In genomic region chr1:65148548-65149390, GRCh38 we compare ENCODE assay signal across 1 cellular context.
TF ChIP-seq lines count a peak whose summit lies in the region.

No MANE protein-coding gene starts in this region.

TF ChIP-seq in K562, 482 proteins besides CTCF, POLR2A, EP300 and RAD21 (continued from another document):
- TF ChIP-seq, protein P1, sequence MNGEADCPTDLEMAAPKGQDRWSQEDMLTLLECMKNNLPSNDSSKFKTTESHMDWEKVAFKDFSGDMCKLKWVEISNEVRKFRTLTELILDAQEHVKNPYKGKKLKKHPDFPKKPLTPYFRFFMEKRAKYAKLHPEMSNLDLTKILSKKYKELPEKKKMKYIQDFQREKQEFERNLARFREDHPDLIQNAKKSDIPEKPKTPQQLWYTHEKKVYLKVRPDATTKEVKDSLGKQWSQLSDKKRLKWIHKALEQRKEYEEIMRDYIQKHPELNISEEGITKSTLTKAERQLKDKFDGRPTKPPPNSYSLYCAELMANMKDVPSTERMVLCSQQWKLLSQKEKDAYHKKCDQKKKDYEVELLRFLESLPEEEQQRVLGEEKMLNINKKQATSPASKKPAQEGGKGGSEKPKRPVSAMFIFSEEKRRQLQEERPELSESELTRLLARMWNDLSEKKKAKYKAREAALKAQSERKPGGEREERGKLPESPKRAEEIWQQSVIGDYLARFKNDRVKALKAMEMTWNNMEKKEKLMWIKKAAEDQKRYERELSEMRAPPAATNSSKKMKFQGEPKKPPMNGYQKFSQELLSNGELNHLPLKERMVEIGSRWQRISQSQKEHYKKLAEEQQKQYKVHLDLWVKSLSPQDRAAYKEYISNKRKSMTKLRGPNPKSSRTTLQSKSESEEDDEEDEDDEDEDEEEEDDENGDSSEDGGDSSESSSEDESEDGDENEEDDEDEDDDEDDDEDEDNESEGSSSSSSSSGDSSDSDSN (IDR thresholded peaks at IDR 0.05; ENCODE audit: borderline replicate concordance in 1 of 2, low read depth in 2 of 2, low read length in 2 of 2) = 0 out of 4 replicates have a peak, but pooled peaks of 1 of the 2 experiments have one; percentile 7
- TF ChIP-seq SRF (CRISPR knock-in tag; IDR thresholded peaks at IDR 0.05) (0 out of 4 replicates have a peak, but pooled peaks of 1 of the 2 experiments have one; percentile 53), CEBPG (CRISPR knock-in tag; IDR thresholded peaks at IDR 0.05) (no peak), CEBPG (tag; conservative IDR thresholded peaks at IDR 0.05 in 1 of 2, IDR thresholded peaks at IDR 0.05 in 1 of 2) (no peak)
TF ChIP-seq in K562: peak in this region for 25.
